1 cellular context compared by ENCODE assay signal in genomic region chr4:184453402-184454160, GRCh38.
TF ChIP-seq lines count a peak whose summit lies in the region.

No MANE protein-coding gene starts in this region.

TF ChIP-seq in GM23338, 12 proteins besides CTCF, POLR2A, EP300 and RAD21 (continued from another document):
- TF ChIP-seq NANOG (IDR thresholded peaks at IDR 0.05; ENCODE audit: borderline replicate concordance) (no peak), EZH2phosphoT487 (IDR thresholded peaks at IDR 0.05; ENCODE audit: unreplicated experiment) (no peak), ZNF114 (CRISPR knock-in tag; IDR thresholded peaks at IDR 0.05) (no peak), REST (IDR thresholded peaks at IDR 0.05; ENCODE audit: unreplicated experiment) (no peak), JUNB (IDR thresholded peaks at IDR 0.05; ENCODE audit: unreplicated experiment) (no peak), CREB1 (CRISPR knock-in tag; IDR thresholded peaks at IDR 0.05; ENCODE audit: low read depth) (no peak)
